ENCODE assay signal across 8 cellular contexts in genomic region chr12:112907415-112908157, GRCh38. TPM values are rescaled to one million over a fixed set of nuclear protein-coding genes. Genes with fewer than 3 reads are reported as not detected.
DNase-seq lines count a peak whose midpoint lies in the region; ATAC-seq and TF ChIP-seq lines count a peak whose summit lies in the region.

No MANE protein-coding gene starts in this region.

- no peaks in the 10 kb centered on the region for H3K36me3 ChIP-seq in MM.1S (replicated peaks; ENCODE audit: insufficient read depth, low read length)
- no peaks in the 10 kb centered on the region for H3K36me3 ChIP-seq in gastrocnemius medialis

- H3K27ac ChIP-seq in MM.1S (ENCODE audit: low read length): peak overlapping the region; percentile 91
- peak overlapping the region in 2 of 4 donors; percentile 8 to 49 for H3K27ac ChIP-seq in gastrocnemius medialis

- H3K27me3 ChIP-seq in MM.1S (replicated peaks; ENCODE audit: insufficient read depth, low read length) (no peaks in the 10 kb centered on the region), gastrocnemius medialis (no peaks in the 10 kb centered on the region)

- in situ Hi-C loops in gastrocnemius medialis (cut with MboI; ENCODE audit: low sequenced_read_pairs in 4 of 4): no loop called here

- no peaks in the 10 kb centered on the region for H4K20me1 ChIP-seq in MM.1S (ENCODE audit: insufficient read depth, low read length)

- H3K4me1 ChIP-seq in MM.1S (ENCODE audit: low read length): peaks cover 22% of the 10 kb centered on the region
- no peaks in the 10 kb centered on the region for H3K4me1 ChIP-seq in gastrocnemius medialis

- H3K4me2 ChIP-seq in MM.1S (ENCODE audit: low read depth, low read length): peak overlapping the region; percentile 83

- no peaks in the 10 kb centered on the region for H3K9me2 ChIP-seq in MM.1S (replicated peaks; ENCODE audit: insufficient read depth, low read length)

- TF ChIP-seq CTCF in GM12864 (IDR thresholded peaks at IDR 0.05; ENCODE audit: low read depth, low read length, missing control alignments) (no peak), MM.1S (IDR thresholded peaks at IDR 0.05; ENCODE audit: low read length) (no peak), epithelial cell of proximal tubule (conservative IDR thresholded peaks at IDR 0.05; ENCODE audit: low read depth, low read length) (no peak), gastrocnemius medialis (IDR thresholded peaks at IDR 0.05 in 4 of 5, conservative IDR thresholded peaks at IDR 0.05 in 1 of 5) (no peak)

- H3K9ac ChIP-seq in MM.1S (ENCODE audit: low read length): peak overlapping the region; percentile 61

- no peaks in the 10 kb centered on the region for H3K9me3 ChIP-seq in MM.1S (replicated peaks; ENCODE audit: insufficient read depth, low read length)
- H3K9me3 ChIP-seq in gastrocnemius medialis: peaks cover 0 to 4% (median 0%) of the 10 kb centered on the region in 3 donors

- ATAC-seq in GM21576 (IDR thresholded peaks at IDR 0.05; ENCODE audit: unreplicated experiment) (peak; percentile 64), gastrocnemius medialis (peak in 1 of 2 donors; percentile 18), HG03139 (IDR thresholded peaks at IDR 0.05; ENCODE audit: unreplicated experiment) (no peak)

- DNase-seq in GM12864 (ENCODE audit: low read depth) (peak; percentile 60), MM.1S (peak; percentile 23), epithelial cell of proximal tubule (ENCODE audit: low read depth) (no peak), gastrocnemius medialis (peak in 1 of 2 donors; percentile 13), NCI-H524 treated with DMSO at 0.1 percent for 48 hours (lab: John Stamatoyannopoulos, UW) (no peak), HCEC 1CT (no peak)

- H3F3A ChIP-seq in MM.1S (ENCODE audit: insufficient read depth, low read length): peaks cover 20% of the 10 kb centered on the region

- peak overlapping the region; percentile 65 for H3K4me3 ChIP-seq in GM12864 (ENCODE audit: low read depth, low read length)
- peak overlapping the region; percentile 69 for H3K4me3 ChIP-seq in MM.1S (ENCODE audit: low read length)
- H3K4me3 ChIP-seq in epithelial cell of proximal tubule (ENCODE audit: low read depth, low read length): peak overlapping the region; percentile 63
- peak overlapping the region; percentile 21 to 51 (median 46) for H3K4me3 ChIP-seq in gastrocnemius medialis

- intact Hi-C loops in gastrocnemius medialis (cut with DNase I; ENCODE audit: low total_unique reads): no loop called here

- no peak overlapping the region for H2AFZ ChIP-seq in MM.1S (ENCODE audit: low read length)

- TF ChIP-seq POLR2A in gastrocnemius medialis (IDR thresholded peaks at IDR 0.05): no peak

- peaks cover 16% of the 10 kb centered on the region for H3K79me2 ChIP-seq in MM.1S (ENCODE audit: low read length)

RNA-seq across cellular contexts. Expression of gene OAS1, which starts 0.8 kb away (rescaled TPM):
- total RNA-seq in epithelial cell of proximal tubule: 2.2 and 6.3 TPM in 2 replicates
- total RNA-seq in gastrocnemius medialis: 1 to 10 TPM; 1.2 to 2.7 (median 1.8) TPM

RNA-seq across cellular contexts. Expression of gene OAS3, which starts 30.7 kb away (rescaled TPM):
- total RNA-seq in epithelial cell of proximal tubule (23.3 and 24.4 TPM in 2 replicates), gastrocnemius medialis (1 to 10 TPM; 1.4 to 5.3 (median 4.2) TPM)

Comparison
In these comparisons a context has a peak if more than half of its experiments do, and no peak if none do; other contexts are left out.
1. DNase-seq: peak in GM12864 (single experiment) and MM.1S (single experiment); none in epithelial cell of proximal tubule (single experiment), NCI-H524 treated with DMSO at 0.1 percent for 48 hours (single experiment) and HCEC 1CT (single experiment).
2. Peak in every context shown above with its lines, with median percentiles within 50 percentile points of each other: H3K4me3 ChIP-seq.